ENCODE assay signal across 1 cellular context in the genomic region with DNA sequence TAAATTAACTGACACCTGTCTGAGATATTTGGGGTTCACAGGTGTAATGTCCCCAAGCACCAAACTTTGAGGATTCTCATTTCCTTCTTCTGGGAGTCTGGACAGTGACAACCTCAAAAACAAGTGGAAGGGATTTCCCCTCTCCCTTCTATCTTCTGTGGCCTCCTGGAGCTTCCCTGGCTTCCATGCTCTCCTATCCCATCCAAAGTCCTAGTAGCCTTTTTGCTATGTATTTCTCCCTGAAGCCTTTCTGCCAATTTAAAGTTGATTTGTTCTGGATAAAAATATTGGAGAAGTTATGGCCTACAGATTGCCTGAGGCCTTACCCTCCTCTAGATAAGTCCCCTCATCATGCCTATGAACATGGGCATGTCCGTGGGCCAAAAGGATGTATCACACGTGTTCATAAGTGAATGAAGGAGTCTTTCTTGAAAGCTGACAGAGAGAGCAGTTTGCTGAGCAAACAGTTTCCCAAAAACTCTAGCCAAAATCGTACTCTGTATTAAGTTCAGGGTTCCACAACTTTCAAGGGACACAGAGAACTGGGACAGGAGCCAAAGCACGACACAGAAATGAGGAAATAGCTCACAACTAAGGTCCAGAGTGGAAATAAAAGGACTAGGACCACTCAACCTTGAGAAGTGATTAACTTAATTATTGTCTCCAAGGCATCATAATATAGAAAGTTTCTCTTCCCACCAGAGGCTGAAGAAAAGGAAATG.
TF ChIP-seq lines count a peak whose summit lies in the region.

No MANE protein-coding gene starts in this region.

TF ChIP-seq in HepG2, 621 proteins besides CTCF, POLR2A, EP300 and RAD21:
- TF ChIP-seq, protein P1, sequence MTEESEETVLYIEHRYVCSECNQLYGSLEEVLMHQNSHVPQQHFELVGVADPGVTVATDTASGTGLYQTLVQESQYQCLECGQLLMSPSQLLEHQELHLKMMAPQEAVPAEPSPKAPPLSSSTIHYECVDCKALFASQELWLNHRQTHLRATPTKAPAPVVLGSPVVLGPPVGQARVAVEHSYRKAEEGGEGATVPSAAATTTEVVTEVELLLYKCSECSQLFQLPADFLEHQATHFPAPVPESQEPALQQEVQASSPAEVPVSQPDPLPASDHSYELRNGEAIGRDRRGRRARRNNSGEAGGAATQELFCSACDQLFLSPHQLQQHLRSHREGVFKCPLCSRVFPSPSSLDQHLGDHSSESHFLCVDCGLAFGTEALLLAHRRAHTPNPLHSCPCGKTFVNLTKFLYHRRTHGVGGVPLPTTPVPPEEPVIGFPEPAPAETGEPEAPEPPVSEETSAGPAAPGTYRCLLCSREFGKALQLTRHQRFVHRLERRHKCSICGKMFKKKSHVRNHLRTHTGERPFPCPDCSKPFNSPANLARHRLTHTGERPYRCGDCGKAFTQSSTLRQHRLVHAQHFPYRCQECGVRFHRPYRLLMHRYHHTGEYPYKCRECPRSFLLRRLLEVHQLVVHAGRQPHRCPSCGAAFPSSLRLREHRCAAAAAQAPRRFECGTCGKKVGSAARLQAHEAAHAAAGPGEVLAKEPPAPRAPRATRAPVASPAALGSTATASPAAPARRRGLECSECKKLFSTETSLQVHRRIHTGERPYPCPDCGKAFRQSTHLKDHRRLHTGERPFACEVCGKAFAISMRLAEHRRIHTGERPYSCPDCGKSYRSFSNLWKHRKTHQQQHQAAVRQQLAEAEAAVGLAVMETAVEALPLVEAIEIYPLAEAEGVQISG (CRISPR knock-in tag; IDR thresholded peaks at IDR 0.05), result no peak
- peak; percentile 32; the same call in 1 of the 2 replicates for TF ChIP-seq HNF4A (CRISPR knock-in tag; IDR thresholded peaks at IDR 0.05)
- 0 out of 2 replicates have a peak, but pooled peaks have one; percentile 23 for TF ChIP-seq MAFF (IDR thresholded peaks at IDR 0.05; ENCODE audit: low read depth, low read length)
- peak; percentile 19 to 44; a peak in 2 of 4 replicates for TF ChIP-seq MAFK (conservative IDR thresholded peaks at IDR 0.05 in 1 of 2, IDR thresholded peaks at IDR 0.05 in 1 of 2; ENCODE audit: low read length in 2 of 2)
